19 cellular contexts compared by ENCODE assay signal in genomic region chr10:34719336-34719735, GRCh38.
DNase-seq lines count a peak whose midpoint lies in the region; ATAC-seq, FAIRE-seq and TF ChIP-seq lines count a peak whose summit lies in the region.
"Had no signal": no experiment of that assay in that cellular context is flagged by ENCODE, and none has a peak within 500 bp of the region (broad histone marks: within the 10 kb centered on the region; RNA-seq: fewer than 3 reads in every experiment).

No MANE protein-coding gene starts in this region.

- 40% methylated on average over 2 of the region's 2 CpGs for WGBS in suprapubic skin

- H3F3A ChIP-seq in PC-9 (ENCODE audit: insufficient read depth, low read depth) = peaks cover 41% of the 10 kb centered on the region

- DNase-seq in DMS53 (lab: John Stamatoyannopoulos, UW) (peak; percentile 51), PC-9 (peak in 1 of 2 experiments; percentile 78), epithelial cell of prostate (ENCODE audit: low read depth, low spot score) (no peak), suprapubic skin (ENCODE audit: low spot score in 2 of 2) (no peak), COR-L47 (lab: John Stamatoyannopoulos, UW) (no peak), RCC 7860 (ENCODE audit: low spot score) (no peak)
- DNase-seq: ACHN; AML-193; Calu3; CD4-positive, CD25-positive, alpha-beta regulatory T cell; DMS79 treated with DMSO at 0.1 percent for 48 hours; KG1; MG63; NCI-H1092; NCI-H1694; NCI-H226; NCI-H524 treated with DMSO at 0.1 percent for 48 hours had no signal

- CTCF ChIA-PET in PC-9 (lab: Charles Lee) = no interaction called here

- peak overlapping the region; percentile 50 for H3K4me2 ChIP-seq in PC-9

- H2AFZ ChIP-seq in PC-9 = no peak overlapping the region

- H3K9me3 ChIP-seq in PC-9 (ENCODE audit: insufficient read depth, low read depth) (no peaks in the 10 kb centered on the region), suprapubic skin (no peaks in the 10 kb centered on the region)
- H3K9me3 ChIP-seq: HAP-1, MG63 had no signal

- no peak for TF ChIP-seq POLR2A in suprapubic skin (IDR thresholded peaks at IDR 0.05)

- peaks cover 68% of the 10 kb centered on the region for H3K4me1 ChIP-seq in PC-9 (replicated peaks; ENCODE audit: insufficient read depth)
- peaks cover 51% of the 10 kb centered on the region for H3K4me1 ChIP-seq in suprapubic skin

- intact Hi-C loops in PC-9 (cut with micrococcal nuclease; ENCODE audit: unreplicated experiment) = no loop called here

- no peak for ATAC-seq in HG02642 (IDR thresholded peaks at IDR 0.05; ENCODE audit: poor library complexity, unreplicated experiment)

- H3K9me2 ChIP-seq in PC-9 (ENCODE audit: insufficient read depth) = no peaks in the 10 kb centered on the region

- TF ChIP-seq CTCF in PC-9 (conservative IDR thresholded peaks at IDR 0.05) (no peak), suprapubic skin (IDR thresholded peaks at IDR 0.05) (no peak)

- no peak for FAIRE-seq in RCC 7860 (lab: Jason Lieb, UNC)

- no peak for TF ChIP-seq EP300 in suprapubic skin (IDR thresholded peaks at IDR 0.05)

- BruUV-seq in PC-9 (replicated peaks; lab: Mats Ljungman, UMichigan) = no TSS peak

- no peak overlapping the region for H3K4me3 ChIP-seq in PC-9
- no peak overlapping the region for H3K4me3 ChIP-seq in suprapubic skin
- H3K4me3 ChIP-seq: HAP-1, MG63 had no signal

- POLR2A ChIA-PET in PC-9 (lab: Charles Lee; ENCODE audit: unreplicated experiment) = no interaction called here

- peak overlapping the region; percentile 63 for H3K27ac ChIP-seq in PC-9
- peak overlapping the region; percentile 85 for H3K27ac ChIP-seq in epithelial cell of prostate
- peak overlapping the region; percentile 87 for H3K27ac ChIP-seq in suprapubic skin

- H3K36me3 ChIP-seq in PC-9 (ENCODE audit: low read depth) (no peaks in the 10 kb centered on the region), suprapubic skin (no peaks in the 10 kb centered on the region)
- H3K36me3 ChIP-seq: HAP-1, MG63 had no signal

- no peaks in the 10 kb centered on the region for H4K20me1 ChIP-seq in PC-9 (ENCODE audit: insufficient read depth)

- H3K79me2 ChIP-seq in PC-9 (ENCODE audit: low read depth) = peaks cover 85% of the 10 kb centered on the region

- H3K27me3 ChIP-seq in PC-9 (ENCODE audit: insufficient read depth, low read depth) (no peaks in the 10 kb centered on the region), suprapubic skin (no peaks in the 10 kb centered on the region)
- H3K27me3 ChIP-seq: MG63 had no signal
